Comparison of ENCODE assay signal across 17 cellular contexts in the genomic region with DNA sequence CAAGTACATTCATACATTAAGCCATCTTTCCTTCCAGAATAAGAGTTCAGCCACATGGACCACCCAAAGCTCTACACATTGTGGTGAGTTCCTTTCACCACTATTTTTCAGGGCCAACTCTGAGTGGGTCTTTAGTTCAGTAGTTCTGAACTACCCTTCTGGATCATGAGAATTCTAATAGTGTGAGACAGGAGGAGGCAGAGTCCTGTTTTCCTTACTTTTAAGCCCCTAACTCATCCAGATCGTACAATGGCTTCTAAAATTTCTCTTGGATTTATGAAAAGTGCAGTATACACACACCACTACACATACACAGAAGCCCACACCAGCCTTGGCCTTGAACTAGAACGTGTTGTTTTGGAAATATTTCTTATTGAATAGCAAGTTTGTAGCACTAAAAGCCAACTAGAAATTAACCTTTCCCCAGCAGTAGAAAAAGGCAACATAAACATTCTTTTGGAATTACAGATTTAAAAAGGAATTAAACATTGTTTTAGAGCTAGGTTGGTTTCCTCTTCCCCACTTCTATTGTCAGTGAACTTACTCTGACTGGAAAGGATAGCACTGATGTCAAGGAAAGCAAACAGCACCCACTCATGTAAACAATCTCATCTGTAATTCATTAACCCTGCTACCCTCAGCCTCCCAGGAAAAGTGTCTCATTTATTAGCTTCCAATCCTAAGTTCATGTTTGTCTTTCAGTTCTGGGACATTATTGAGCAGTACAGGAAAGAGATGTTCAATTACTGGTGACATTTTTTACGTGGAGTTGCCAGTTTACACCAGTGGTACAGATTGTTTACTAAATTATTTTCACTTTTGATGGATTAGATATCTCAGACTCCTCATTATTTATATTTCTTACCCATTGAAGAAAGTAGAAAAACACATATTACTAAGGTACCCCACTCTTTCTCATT.
A peak's percentile ranks its signal among the peaks of the same experiment; 100 is the strongest.
DNase-seq lines count a peak whose midpoint lies in the region; FAIRE-seq and TF ChIP-seq lines count a peak whose summit lies in the region.
"Had no signal": no experiment of that assay in that cellular context is flagged by ENCODE, and none has a peak within 500 bp of the region (broad histone marks: within the 10 kb centered on the region; RNA-seq: fewer than 3 reads in every experiment).

No MANE protein-coding gene starts in this region.

- peak; percentile 80 for DNase-seq in Caki2 (ENCODE audit: low read depth)
- peak; percentile 81 for DNase-seq in SW480 (ENCODE audit: low spot score)
- peak; percentile 75 for DNase-seq in fibroblast of villous mesenchyme (ENCODE audit: low read depth)
- DNase-seq in neural crest cell (ENCODE audit: low read depth, low spot score), result no peak
- no peak for DNase-seq in D721Med (ENCODE audit: insufficient read length, low spot score)
- DNase-seq in activated CD4-positive, alpha-beta T cell treated with anti-CD3 and anti-CD28 coated beads, Interleukin-2, amount 10 ng/mL, durations not matched to agents 24 days and 14 days, result no peak
- DNase-seq in amygdala (lab: John Stamatoyannopoulos, UW), result no peak
- no peak for DNase-seq in ascending aorta (ENCODE audit: low spot score in 2 of 2)
- DNase-seq: activated CD8-positive, alpha-beta T cell treated with anti-CD3 and anti-CD28 coated beads, Interleukin-2, amount 10 ng/mL, durations not matched to agents 7 days and 5 days; BE2C; DND-41; effector memory CD4-positive, alpha-beta T cell; head of caudate nucleus; NCI-H2107; SHP77 had no signal

- peaks cover 0 to 29% of the 10 kb centered on the region in 2 donors for H3K4me1 ChIP-seq in ascending aorta
- H3K4me1 ChIP-seq: BE2C had no signal

- no peaks in the 10 kb centered on the region for H3K27me3 Mint-ChIP-seq in neural crest cell (ENCODE audit: low read depth)
- no peaks in the 10 kb centered on the region for H3K27me3 Mint-ChIP-seq in activated CD4-positive, alpha-beta T cell treated with anti-CD3 and anti-CD28 coated beads, Interleukin-2, amount 10 ng/mL, durations not matched to agents 24 days and 14 days

- no peak overlapping the region for H3K4me3 Mint-ChIP-seq in neural crest cell
- H3K4me3 Mint-ChIP-seq in activated CD4-positive, alpha-beta T cell treated with anti-CD3 and anti-CD28 coated beads, Interleukin-2, amount 10 ng/mL, durations not matched to agents 24 days and 14 days, result no peak overlapping the region
- H3K4me3 Mint-ChIP-seq: activated CD8-positive, alpha-beta T cell treated with anti-CD3 and anti-CD28 coated beads, Interleukin-2, amount 10 ng/mL, durations not matched to agents 7 days and 5 days had no signal

- no peaks in the 10 kb centered on the region for H3K4me1 Mint-ChIP-seq in neural crest cell
- no peaks in the 10 kb centered on the region for H3K4me1 Mint-ChIP-seq in activated CD4-positive, alpha-beta T cell treated with anti-CD3 and anti-CD28 coated beads, Interleukin-2, amount 10 ng/mL, durations not matched to agents 24 days and 14 days

- peaks cover 3% of the 10 kb centered on the region for H3K9me3 Mint-ChIP-seq in neural crest cell
- H3K9me3 Mint-ChIP-seq in activated CD4-positive, alpha-beta T cell treated with anti-CD3 and anti-CD28 coated beads, Interleukin-2, amount 10 ng/mL, durations not matched to agents 24 days and 14 days, result no peaks in the 10 kb centered on the region

- H3K4me3 ChIP-seq in fibroblast of villous mesenchyme (ENCODE audit: low read depth, low read length), result no peak overlapping the region
- no peak overlapping the region for H3K4me3 ChIP-seq in ascending aorta
- H3K4me3 ChIP-seq: lung, tibial nerve had no signal

- H3K27ac Mint-ChIP-seq in neural crest cell (ENCODE audit: unreplicated experiment), result peak overlapping the region; percentile 52
- no peak overlapping the region for H3K27ac Mint-ChIP-seq in activated CD4-positive, alpha-beta T cell treated with anti-CD3 and anti-CD28 coated beads, Interleukin-2, amount 10 ng/mL, durations not matched to agents 24 days and 14 days
- H3K27ac Mint-ChIP-seq: activated CD8-positive, alpha-beta T cell treated with anti-CD3 and anti-CD28 coated beads, Interleukin-2, amount 10 ng/mL, durations not matched to agents 7 days and 5 days had no signal

- TF ChIP-seq CTCF in fibroblast of villous mesenchyme (IDR thresholded peaks at IDR 0.05; ENCODE audit: insufficient read depth, low read depth, low read length), result no peak
- no peak for TF ChIP-seq CTCF in neural crest cell (conservative IDR thresholded peaks at IDR 0.05)
- no peak for TF ChIP-seq CTCF in D721Med (IDR thresholded peaks at IDR 0.05; ENCODE audit: insufficient read depth, missing control alignments)
- no peak for TF ChIP-seq CTCF in ascending aorta (IDR thresholded peaks at IDR 0.05)

- H3K36me3 ChIP-seq in ascending aorta, result no peaks in the 10 kb centered on the region
- H3K36me3 ChIP-seq: BE2C, tibial nerve had no signal

- no peaks in the 10 kb centered on the region for H3K27me3 ChIP-seq in ascending aorta
- H3K27me3 ChIP-seq: BE2C, tibial nerve had no signal

- no peaks in the 10 kb centered on the region for H3K9me3 ChIP-seq in ascending aorta
- H3K9me3 ChIP-seq: BE2C, tibial nerve had no signal

- no peaks in the 10 kb centered on the region for H3K36me3 Mint-ChIP-seq in neural crest cell (ENCODE audit: low read depth)
- no peaks in the 10 kb centered on the region for H3K36me3 Mint-ChIP-seq in activated CD4-positive, alpha-beta T cell treated with anti-CD3 and anti-CD28 coated beads, Interleukin-2, amount 10 ng/mL, durations not matched to agents 24 days and 14 days (ENCODE audit: low read depth)

- intact Hi-C loops in activated CD4-positive, alpha-beta T cell treated with anti-CD3 and anti-CD28 coated beads, Interleukin-2, amount 10 ng/mL, durations not matched to agents 24 days and 14 days (cut with micrococcal nuclease), result no loop called here
- intact Hi-C loops in ascending aorta (cut with DNase I), result no loop called here

- FAIRE-seq in D721Med (lab: Jason Lieb, UNC), result no peak

- in situ Hi-C loops in Caki2 (cut with HindIII; ENCODE audit: low pct_unique_long_range_greater_than_20kb, low sequenced_read_pairs), result no loop called here

- peak overlapping the region in 1 of 2 donors; percentile 18 for H3K27ac ChIP-seq in ascending aorta

Comparison
In these comparisons a context has a peak if more than half of its experiments do, and no peak if none do; other contexts are left out.
1. DNase-seq: peak in Caki2 (single experiment), SW480 (single experiment) and fibroblast of villous mesenchyme (single experiment); none in neural crest cell (single experiment), D721Med (single experiment), activated CD4-positive, alpha-beta T cell treated with anti-CD3 and anti-CD28 coated beads, Interleukin-2, amount 10 ng/mL, durations not matched to agents 24 days and 14 days (single experiment), amygdala (0 of 56) and ascending aorta (0 of 2).